In the genomic region with DNA sequence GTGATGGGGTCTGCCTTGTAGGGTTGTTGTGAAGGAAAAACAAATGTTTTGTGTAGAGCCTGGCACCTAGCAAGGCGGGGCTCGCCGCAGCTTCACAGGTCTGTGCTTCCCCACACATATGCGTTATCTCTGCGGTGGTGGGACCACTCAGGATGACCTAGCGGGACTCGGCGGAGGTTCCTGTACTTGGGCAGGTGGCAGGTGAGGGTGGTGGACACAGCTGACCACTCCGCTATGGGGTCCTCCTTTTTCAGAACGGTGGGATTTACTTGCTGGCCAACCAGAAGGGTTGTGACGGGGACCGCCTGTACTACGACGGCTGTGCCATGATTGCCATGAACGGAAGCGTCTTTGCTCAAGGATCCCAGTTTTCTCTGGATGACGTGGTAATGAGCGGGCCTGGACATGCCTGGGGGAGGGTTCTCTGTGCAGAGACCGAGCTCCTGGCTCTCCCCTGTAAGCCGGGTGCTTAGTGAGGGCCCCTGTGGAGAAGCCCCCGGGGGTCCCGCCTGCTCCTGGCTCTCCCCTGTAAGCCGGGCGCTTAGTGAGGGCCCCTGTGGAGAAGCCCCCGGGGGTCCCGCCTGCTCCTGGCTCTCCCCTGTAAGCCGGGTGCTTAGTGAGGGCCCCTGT, we compare ENCODE assay signal across 26 cellular contexts. TPM values are rescaled to one million over a fixed set of nuclear protein-coding genes. Genes with fewer than 3 reads are reported as not detected.
"Had no signal": no experiment of that assay in that cellular context is flagged by ENCODE, and none has a peak within 500 bp of the region (broad histone marks: within the 10 kb centered on the region; RNA-seq: fewer than 3 reads in every experiment).

No MANE protein-coding gene starts in this region.

- H3K4me1 ChIP-seq: body of pancreas, gastrocnemius medialis, pancreas, psoas muscle, uterus had no signal

- FAIRE-seq: pancreas had no signal

- H3K9me3 ChIP-seq: body of pancreas, gastrocnemius medialis, pancreas, psoas muscle, thoracic aorta, uterus had no signal

- H3K36me3 ChIP-seq: uterus had no signal

- H3K27me3 ChIP-seq: body of pancreas, dorsolateral prefrontal cortex, gastrocnemius medialis, pancreas, uterus had no signal

- H3K27ac ChIP-seq: body of pancreas, coronary artery, dorsolateral prefrontal cortex, gastrocnemius medialis, pancreas, psoas muscle, thoracic aorta, uterus had no signal

- DNase-seq: activated CD4-positive, alpha-beta T cell treated with anti-CD3 and anti-CD28 coated beads for 4 hours; activated CD4-positive, alpha-beta T cell treated with anti-CD3 and anti-CD28 coated beads, Interleukin-2, amount 50 U/mL, for 4 hours; activated CD4-positive, CD25-positive, alpha-beta regulatory T cell; activated naive CD4-positive, alpha-beta T cell treated with Interleukin-2 at 50 U/mL for 16 hours; activated T-cell treated with anti-CD3 and anti-CD28 coated beads for 4 hours; activated T-cell treated with anti-CD3 and anti-CD28 coated beads, Interleukin-2, amount 50 U/mL, for 72 hours; anterior cingulate cortex; body of pancreas; cerebellar nuclear complex; effector memory CD4-positive, alpha-beta T cell; erythroblast; gastrocnemius medialis; hippocampal formation; immature natural killer cell; mesendoderm; psoas muscle; stimulated activated CD4-positive, alpha-beta T cell treated with anti-CD3 and anti-CD28 coated beads, Interleukin-2, amount 100 ng/mL, for 48 hours; T-helper 1 cell; uterus had no signal

- ATAC-seq: activated T-cell treated with anti-CD3 and anti-CD28 coated beads, Interleukin-2, amount 50 U/mL, for 72 hours; body of pancreas; gastrocnemius medialis; left lobe of liver; pancreas; psoas muscle had no signal

- H3K4me3 ChIP-seq: body of pancreas, coronary artery, dorsolateral prefrontal cortex, gastrocnemius medialis, lung, pancreas, psoas muscle, thoracic aorta, uterus had no signal

RNA-seq across cellular contexts. Expression of gene KRTAP5-7, which starts 52.8 kb away (rescaled TPM):
- total RNA-seq: activated T-cell treated with anti-CD3 and anti-CD28 coated beads, Interleukin-2, amount 50 U/mL, for 72 hours; body of pancreas; gastrocnemius medialis; kidney epithelial cell; left lobe of liver; psoas muscle; thoracic aorta had no signal
- polyA plus RNA-seq: immature natural killer cell had no signal
